Comparison of ENCODE assay signal across 21 cellular contexts in the genomic region with DNA sequence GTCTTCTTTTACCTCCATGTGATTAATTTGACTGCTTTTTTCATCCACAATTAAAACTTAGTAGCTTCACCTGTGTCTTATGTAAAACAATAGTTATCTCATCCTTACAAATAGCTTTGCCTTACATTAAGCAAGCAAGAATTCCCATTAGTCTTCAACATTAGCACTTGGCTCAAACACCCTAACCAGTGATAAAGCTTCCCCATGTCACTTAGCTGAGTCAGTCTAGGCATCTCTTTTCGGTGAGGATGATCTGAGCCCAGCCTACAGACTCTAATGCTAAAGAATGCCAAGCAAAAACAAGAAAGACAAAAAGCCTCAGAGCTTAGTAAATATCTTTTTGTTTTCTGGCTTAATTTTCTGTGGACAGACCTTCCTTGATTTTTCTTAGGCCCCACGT. TPM values are rescaled to one million over a fixed set of nuclear protein-coding genes. Genes with fewer than 3 reads are reported as not detected.
DNase-seq lines count a peak whose midpoint lies in the region; ATAC-seq and TF ChIP-seq lines count a peak whose summit lies in the region.
"Had no signal": no experiment of that assay in that cellular context is flagged by ENCODE, and none has a peak within 500 bp of the region (broad histone marks: within the 10 kb centered on the region; RNA-seq: fewer than 3 reads in every experiment).

No MANE protein-coding gene starts in this region.

- H2AFZ ChIP-seq in parathyroid adenoma, result no peak overlapping the region

- H3K4me2 ChIP-seq in parathyroid adenoma (ENCODE audit: low read length), result peak overlapping the region; percentile 20

- H3K27ac Mint-ChIP-seq in endothelial cell (ENCODE audit: unreplicated experiment), result no peak overlapping the region
- H3K27ac Mint-ChIP-seq: activated T-helper 2 cell treated with anti-CD3 and anti-CD28 coated beads, Interferon-gamma antibody, Interleukin-2, Interleukin-4, amounts not matched to agents 10 μg/mL and 5 μg/mL and 100 μg/mL, durations not matched to agents 14 hours and 24 hours and 36 hours; T-helper 17 cell had no signal

- no peak overlapping the region for H3K9ac ChIP-seq in parathyroid adenoma
- H3K9ac ChIP-seq: BLaER1 treated with 17β-estradiol and CSF1 and Interleukin-3, amounts not matched to agents 10 nM and 100 nM had no signal

- H3K4me1 Mint-ChIP-seq in endothelial cell (ENCODE audit: unreplicated experiment), result no peaks in the 10 kb centered on the region

- H3K4me3 Mint-ChIP-seq in endothelial cell (ENCODE audit: unreplicated experiment), result peak overlapping the region; percentile 38
- H3K4me3 Mint-ChIP-seq: T-helper 17 cell had no signal

- no peaks in the 10 kb centered on the region for H3K27me3 ChIP-seq in parathyroid adenoma (ENCODE audit: control insufficient read depth, insufficient read depth, low read length)
- no peaks in the 10 kb centered on the region for H3K27me3 ChIP-seq in esophagus squamous epithelium

- peak overlapping the region; percentile 54 for H3K27ac ChIP-seq in parathyroid adenoma
- H3K27ac ChIP-seq in esophagus squamous epithelium, result no peak overlapping the region
- H3K27ac ChIP-seq: BLaER1 treated with 17β-estradiol and CSF1 and Interleukin-3, amounts not matched to agents 10 nM and 100 nM; HL-60 had no signal

- peaks cover 18% of the 10 kb centered on the region for H3K4me1 ChIP-seq in parathyroid adenoma
- H3K4me1 ChIP-seq in esophagus squamous epithelium, result no peaks in the 10 kb centered on the region

- H3K9me3 ChIP-seq in parathyroid adenoma (ENCODE audit: control insufficient read depth, low read length) (no peaks in the 10 kb centered on the region), esophagus squamous epithelium (no peaks in the 10 kb centered on the region)
- H3K9me3 ChIP-seq: BLaER1 treated with 17β-estradiol and CSF1 and Interleukin-3, amounts not matched to agents 10 nM and 100 nM had no signal

- H3K79me2 ChIP-seq in parathyroid adenoma, result no peaks in the 10 kb centered on the region

- ATAC-seq in HG03175 (IDR thresholded peaks at IDR 0.05; ENCODE audit: unreplicated experiment), result no peak
- ATAC-seq: sciatic nerve, T-helper 17 cell had no signal

- H3K4me3 ChIP-seq in parathyroid adenoma (ENCODE audit: low read depth, low read length), result peak overlapping the region; percentile 16
- H3K4me3 ChIP-seq in esophagus squamous epithelium, result no peak overlapping the region
- H3K4me3 ChIP-seq: BLaER1 treated with 17β-estradiol and CSF1 and Interleukin-3, amounts not matched to agents 10 nM and 100 nM had no signal

- intact Hi-C loops in esophagus squamous epithelium (cut with DNase I), result no loop called here

- no peak for TF ChIP-seq CTCF in endothelial cell (IDR thresholded peaks at IDR 0.05; ENCODE audit: unreplicated experiment)
- no peak for TF ChIP-seq CTCF in parathyroid adenoma (IDR thresholded peaks at IDR 0.05)
- TF ChIP-seq CTCF in esophagus squamous epithelium (IDR thresholded peaks at IDR 0.05), result no peak

- H3K36me3 ChIP-seq in parathyroid adenoma (ENCODE audit: control insufficient read depth, insufficient read depth, low read length) (no peaks in the 10 kb centered on the region), esophagus squamous epithelium (no peaks in the 10 kb centered on the region)
- H3K36me3 ChIP-seq: BLaER1 treated with 17β-estradiol and CSF1 and Interleukin-3, amounts not matched to agents 10 nM and 100 nM had no signal

- WGBS in esophagus squamous epithelium, 2 donors, result 57 to 78% methylated on average over 2 of the region's 2 CpGs

- H3K36me3 Mint-ChIP-seq in endothelial cell (ENCODE audit: low read depth, unreplicated experiment), result peaks cover 52% of the 10 kb centered on the region

- no peak for TF ChIP-seq POLR2A in esophagus squamous epithelium (IDR thresholded peaks at IDR 0.05)

- H3K9me3 Mint-ChIP-seq in endothelial cell (ENCODE audit: unreplicated experiment), result no peaks in the 10 kb centered on the region
- H3K9me3 Mint-ChIP-seq: activated T-helper 2 cell treated with anti-CD3 and anti-CD28 coated beads, Interferon-gamma antibody, Interleukin-2, Interleukin-4, amounts not matched to agents 10 μg/mL and 5 μg/mL and 100 μg/mL, durations not matched to agents 14 hours and 24 hours and 36 hours had no signal

- no peaks in the 10 kb centered on the region for H3K27me3 Mint-ChIP-seq in endothelial cell (ENCODE audit: unreplicated experiment)

- DNase-seq in EL (peak; percentile 71), M059J (ENCODE audit: low read depth) (peak; percentile 65), endothelial cell (ENCODE audit: low spot score) (no peak), esophagus squamous epithelium (lab: John Stamatoyannopoulos, UW) (no peak)
- DNase-seq in NK-92 treated with Interleukin-12 subunit alpha and Interleukin-12 subunit beta, amount 100 ng/mL, for 24 hours (lab: John Stamatoyannopoulos, UW), result no peak
- DNase-seq: amniotic stem cell; DMS53; head of caudate nucleus; islet precursor cell; midbrain; NCI-H1436 treated with DMSO at 0.1 percent for 48 hours; occipital lobe; Right ventricle myocardium superior; stimulated activated CD4-positive, alpha-beta T cell treated with anti-CD3 and anti-CD28 coated beads, Interleukin-4, amount 100 ng/mL, for 1 hour; T-helper 17 cell had no signal

RNA-seq across cellular contexts. Expression of a gene that starts 26.1 kb away (rescaled TPM):
- 3.0 and 3.6 TPM in 2 replicates for total RNA-seq in M059J (2014; rRNA removed; shearing (Covaris generic))
- total RNA-seq in endothelial cell (ENCODE audit: unreplicated experiment), result 129 TPM
- total RNA-seq in esophagus squamous epithelium, result 1 to 10 TPM in 1 of 4 donors, under 1 TPM in 2, not detected in 1; 0.19 to 4.2 (median 0.26) TPM
- total RNA-seq: Right ventricle myocardium superior, T-helper 17 cell had no signal

Comparison
In these comparisons a context has a peak if more than half of its experiments do, and no peak if none do; other contexts are left out.
1. DNase-seq: peak in EL (single experiment) and M059J (single experiment); none in endothelial cell (single experiment), NK-92 treated with Interleukin-12 subunit alpha and Interleukin-12 subunit beta, amount 100 ng/mL, for 24 hours (single experiment) and esophagus squamous epithelium (single experiment).
2. RNA of a gene that starts 26.1 kb away (total RNA-seq): 129 TPM in endothelial cell (single experiment); 3.0 to 3.6 TPM in M059J and 0.19 to 4.2 TPM in esophagus squamous epithelium; every median in the first group is over 10 times any median in the second.